Comparison of ENCODE assay signal across 31 cellular contexts in genomic region chr7:151719031-151719894, GRCh38.
A peak's percentile ranks its signal among the peaks of the same experiment; 100 is the strongest.
DNase-seq lines count a peak whose midpoint lies in the region; ATAC-seq, FAIRE-seq and TF ChIP-seq lines count a peak whose summit lies in the region.
"Had no signal": no experiment of that assay in that cellular context is flagged by ENCODE, and none has a peak within 500 bp of the region (broad histone marks: within the 10 kb centered on the region; RNA-seq: fewer than 3 reads in every experiment).

No MANE protein-coding gene starts in this region.

- peaks cover 34% of the 10 kb centered on the region for H3K27me3 Mint-ChIP-seq in astrocyte (ENCODE audit: low read depth, unreplicated experiment)
- H3K27me3 Mint-ChIP-seq in nephron progenitor cell (ENCODE audit: low read depth, poor library complexity) = peaks cover 34% of the 10 kb centered on the region
- H3K27me3 Mint-ChIP-seq in Caco-2 (ENCODE audit: insufficient read depth, unreplicated experiment) = no peaks in the 10 kb centered on the region
- H3K27me3 Mint-ChIP-seq: activated naive CD8-positive, alpha-beta T cell treated with anti-CD3 and anti-CD28 coated beads, Interleukin-2, amount 50 U/mL, for 24 hours had no signal

- intact Hi-C loops in heart left ventricle (cut with DNase I) (no loop called here), Right ventricle myocardium superior (cut with DNase I) (no loop called here), Caco-2 (cut with micrococcal nuclease; ENCODE audit: unreplicated experiment) (no loop called here)

- no peak for FAIRE-seq in astrocyte (lab: Jason Lieb, UNC)
- FAIRE-seq: endometrium had no signal

- no peak overlapping the region for H2AFZ ChIP-seq in astrocyte (ENCODE audit: low read depth, low read length)

- 81 to 86% (median 85%) methylated on average over 19 to 23 of the region's 23 CpGs for WGBS in heart left ventricle, 4 donors

- H3K9ac ChIP-seq in astrocyte (ENCODE audit: low read length) = no peak overlapping the region
- H3K9ac ChIP-seq in stomach smooth muscle (ENCODE audit: low read length in 2 of 2) = no peak overlapping the region

- no peak for TF ChIP-seq POLR2A in heart left ventricle (IDR thresholded peaks at IDR 0.05)

- DNase-seq in heart left ventricle = no peak
- DNase-seq in Right ventricle myocardium superior = no peak
- DNase-seq in astrocyte (ENCODE audit: low read depth) = no peak
- no peak for DNase-seq in nephron progenitor cell
- no peak for DNase-seq in Caco-2
- DNase-seq in SKM-1 treated with dmso at 0.1 percent for 144 hours (lab: John Stamatoyannopoulos, UW; ENCODE audit: unreplicated experiment) = no peak
- DNase-seq in globus pallidus (ENCODE audit: low spot score) = no peak
- DNase-seq: activated CD4-positive, alpha-beta T cell treated with anti-CD3 and anti-CD28 coated beads for 4 hours; activated CD8-positive, alpha-beta T cell treated with anti-CD3 and anti-CD28 coated beads, Interleukin-2, amount 10 ng/mL, durations not matched to agents 7 days and 5 days; activated naive CD8-positive, alpha-beta T cell treated with anti-CD3 and anti-CD28 coated beads, Interleukin-2, amount 50 U/mL, for 24 hours; BE2C; esophagus squamous epithelium; foreskin keratinocyte; immature natural killer cell; IMR-90; mesendoderm; NCI-H1436; NCI-H2081; NCI-H345; NCI-H774; SHP77 treated with DMSO at 0.1 percent for 48 hours; sigmoid colon; stimulated activated CD4-positive, alpha-beta T cell treated with anti-CD3 and anti-CD28 coated beads, Interleukin-4, amount 100 ng/mL, for 24 hours; SW 1271; WERI-Rb-1 had no signal

- H3K4me1 Mint-ChIP-seq in astrocyte (ENCODE audit: low read depth, unreplicated experiment) (no peaks in the 10 kb centered on the region), nephron progenitor cell (peaks cover 36% of the 10 kb centered on the region), Caco-2 (ENCODE audit: low read depth, unreplicated experiment) (peaks cover 21% of the 10 kb centered on the region)
- H3K4me1 Mint-ChIP-seq: activated naive CD8-positive, alpha-beta T cell treated with anti-CD3 and anti-CD28 coated beads, Interleukin-2, amount 50 U/mL, for 24 hours; immature natural killer cell had no signal

- peaks cover 3% of the 10 kb centered on the region for H3K9me3 Mint-ChIP-seq in astrocyte (ENCODE audit: unreplicated experiment)
- H3K9me3 Mint-ChIP-seq in nephron progenitor cell = no peaks in the 10 kb centered on the region
- H3K9me3 Mint-ChIP-seq in Caco-2 (ENCODE audit: unreplicated experiment) = no peaks in the 10 kb centered on the region
- H3K9me3 Mint-ChIP-seq: activated naive CD8-positive, alpha-beta T cell treated with anti-CD3 and anti-CD28 coated beads, Interleukin-2, amount 50 U/mL, for 24 hours; immature natural killer cell had no signal

- ATAC-seq in heart left ventricle (no peak), Right ventricle myocardium superior (ENCODE audit: poor library complexity) (no peak)
- ATAC-seq: activated CD8-positive, alpha-beta T cell treated with anti-CD3 and anti-CD28 coated beads, Interleukin-2, amount 10 ng/mL, durations not matched to agents 7 days and 5 days; activated naive CD8-positive, alpha-beta T cell treated with anti-CD3 and anti-CD28 coated beads, Interleukin-2, amount 50 U/mL, for 24 hours; foreskin keratinocyte; Panc1 had no signal

- no TSS peak for BruUV-seq in Caco-2 (replicated peaks; lab: Mats Ljungman, UMichigan)

- H3K36me3 Mint-ChIP-seq in astrocyte (ENCODE audit: low read depth, unreplicated experiment) (no peaks in the 10 kb centered on the region), nephron progenitor cell (ENCODE audit: low read depth) (no peaks in the 10 kb centered on the region), Caco-2 (ENCODE audit: insufficient read depth, unreplicated experiment) (no peaks in the 10 kb centered on the region)

- H3K9me3 ChIP-seq in heart left ventricle = no peaks in the 10 kb centered on the region
- no peaks in the 10 kb centered on the region for H3K9me3 ChIP-seq in astrocyte (ENCODE audit: insufficient read depth, low read depth, low read length)
- H3K9me3 ChIP-seq in stomach smooth muscle (ENCODE audit: control insufficient read depth in 2 of 2, low read length in 2 of 2) = no peaks in the 10 kb centered on the region
- H3K9me3 ChIP-seq in Caco-2 = no peaks in the 10 kb centered on the region
- H3K9me3 ChIP-seq: BE2C, esophagus squamous epithelium, neutrophil, sigmoid colon, upper lobe of left lung had no signal

- CTCF ChIA-PET in Caco-2 (lab: Charles Lee) = no interaction called here

- H3K27ac Mint-ChIP-seq in astrocyte (ENCODE audit: unreplicated experiment) (peak overlapping the region; percentile 53), nephron progenitor cell (peak overlapping the region; percentile 66), Caco-2 (ENCODE audit: unreplicated experiment) (no peak overlapping the region)
- H3K27ac Mint-ChIP-seq: activated CD8-positive, alpha-beta T cell treated with anti-CD3 and anti-CD28 coated beads, Interleukin-2, amount 10 ng/mL, durations not matched to agents 7 days and 5 days; activated naive CD8-positive, alpha-beta T cell treated with anti-CD3 and anti-CD28 coated beads, Interleukin-2, amount 50 U/mL, for 24 hours; immature natural killer cell; progenitor cell of endocrine pancreas had no signal

- H3K4me3 ChIP-seq in heart left ventricle (no peak overlapping the region), astrocyte (ENCODE audit: insufficient read depth, low read depth, low read length) (no peak overlapping the region), stomach smooth muscle (ENCODE audit: low read length in 2 of 2) (no peak overlapping the region), Caco-2 (ENCODE audit: low read depth, low read length) (no peak overlapping the region)
- H3K4me3 ChIP-seq: esophagus squamous epithelium, sigmoid colon, upper lobe of left lung had no signal

- H3K79me2 ChIP-seq in astrocyte (ENCODE audit: insufficient read depth, low read length) = no peaks in the 10 kb centered on the region

- no peak overlapping the region for H3K4me2 ChIP-seq in astrocyte (ENCODE audit: low read length)

- no peaks in the 10 kb centered on the region for H3K36me3 ChIP-seq in heart left ventricle
- H3K36me3 ChIP-seq in astrocyte (ENCODE audit: insufficient read depth, low read length) = no peaks in the 10 kb centered on the region
- H3K36me3 ChIP-seq in stomach smooth muscle (ENCODE audit: control insufficient read depth in 2 of 2, insufficient read depth in 2 of 2, low read length in 2 of 2) = no peaks in the 10 kb centered on the region
- H3K36me3 ChIP-seq in Caco-2 (ENCODE audit: control insufficient read depth, insufficient read depth, low read length) = no peaks in the 10 kb centered on the region
- H3K36me3 ChIP-seq: BE2C, esophagus squamous epithelium, neutrophil, sigmoid colon, upper lobe of left lung, WERI-Rb-1 had no signal

- no peak for TF ChIP-seq CTCF in heart left ventricle (IDR thresholded peaks at IDR 0.05)
- TF ChIP-seq CTCF in astrocyte (IDR thresholded peaks at IDR 0.05; ENCODE audit: insufficient read depth, low read depth, low read length) = no peak
- TF ChIP-seq CTCF in nephron progenitor cell (IDR thresholded peaks at IDR 0.05) = no peak
- TF ChIP-seq CTCF in Caco-2 (IDR thresholded peaks at IDR 0.05; ENCODE audit: insufficient read depth in 1 of 2, low read depth in 1 of 2, low read length in 1 of 2, severe bottlenecking in 1 of 2, unreplicated experiment in 1 of 2) = no peak

- H3K4me1 ChIP-seq in heart left ventricle (peaks cover 0 to 79% (median 20%) of the 10 kb centered on the region in 12 donors), astrocyte (ENCODE audit: insufficient read depth, low read length) (no peaks in the 10 kb centered on the region), stomach smooth muscle (ENCODE audit: control insufficient read depth, insufficient read depth, low read length) (peaks cover 28% of the 10 kb centered on the region), Caco-2 (peaks cover 9% of the 10 kb centered on the region)
- H3K4me1 ChIP-seq: foreskin keratinocyte had no signal

- POLR2A ChIA-PET in Caco-2 (lab: Charles Lee) = interaction anchor here (0.9 kb wide), 1 partner anchor 9 kb away, joined by 3 read pairs; no protein-coding TSS in a partner anchor

- no peaks in the 10 kb centered on the region for H3K27me3 ChIP-seq in heart left ventricle
- no peaks in the 10 kb centered on the region for H3K27me3 ChIP-seq in astrocyte (ENCODE audit: insufficient read depth, low read length)
- no peaks in the 10 kb centered on the region for H3K27me3 ChIP-seq in stomach smooth muscle (ENCODE audit: control insufficient read depth in 1 of 2, insufficient read depth in 2 of 2, low read length in 2 of 2)
- H3K27me3 ChIP-seq in Caco-2 (replicated peaks; ENCODE audit: control insufficient read depth, insufficient read depth, low read length) = no peaks in the 10 kb centered on the region
- H3K27me3 ChIP-seq: BE2C, foreskin keratinocyte, neutrophil, sigmoid colon, upper lobe of left lung had no signal

- H3K27ac ChIP-seq in heart left ventricle (peak overlapping the region; percentile 49 to 97 (median 86)), astrocyte (ENCODE audit: low read depth, low read length) (no peak overlapping the region), stomach smooth muscle (ENCODE audit: low read length) (peak overlapping the region; percentile 11)
- H3K27ac ChIP-seq: esophagus squamous epithelium, foreskin keratinocyte, neutrophil, sigmoid colon, upper lobe of left lung, WERI-Rb-1 had no signal

- no peak overlapping the region for H3K4me3 Mint-ChIP-seq in astrocyte (ENCODE audit: unreplicated experiment)
- H3K4me3 Mint-ChIP-seq in nephron progenitor cell = no peak overlapping the region
- H3K4me3 Mint-ChIP-seq in Caco-2 (ENCODE audit: unreplicated experiment) = no peak overlapping the region
- H3K4me3 Mint-ChIP-seq: activated CD8-positive, alpha-beta T cell treated with anti-CD3 and anti-CD28 coated beads, Interleukin-2, amount 10 ng/mL, durations not matched to agents 7 days and 5 days; activated naive CD8-positive, alpha-beta T cell treated with anti-CD3 and anti-CD28 coated beads, Interleukin-2, amount 50 U/mL, for 24 hours; immature natural killer cell had no signal

- no peaks in the 10 kb centered on the region for H4K20me1 ChIP-seq in astrocyte (ENCODE audit: insufficient read depth, low read length)
